18 cellular contexts compared by ENCODE assay signal in genomic region chr2:10289352-10289751, GRCh38.
"Had no signal": no experiment of that assay in that cellular context is flagged by ENCODE, and none has a peak within 500 bp of the region (broad histone marks: within the 10 kb centered on the region; RNA-seq: fewer than 3 reads in every experiment).

No MANE protein-coding gene starts in this region.

- H3K4me1 Mint-ChIP-seq: activated CD4-positive, alpha-beta T cell treated with anti-CD3 and anti-CD28 coated beads, Interleukin-2, amount 10 ng/mL, durations not matched to agents 7 days and 5 days; central memory CD8-positive, alpha-beta T cell had no signal

- H3K27me3 Mint-ChIP-seq: activated naive CD8-positive, alpha-beta T cell; central memory CD8-positive, alpha-beta T cell; memory B cell had no signal

- H3K9me3 Mint-ChIP-seq: activated T-cell treated with anti-CD3 and anti-CD28 coated beads, Interleukin-2, amount 50 U/mL, for 72 hours; central memory CD8-positive, alpha-beta T cell had no signal

- H3K27ac Mint-ChIP-seq: activated CD4-positive, alpha-beta T cell treated with anti-CD3 and anti-CD28 coated beads, Interleukin-2, amount 10 ng/mL, durations not matched to agents 7 days and 5 days; activated naive CD8-positive, alpha-beta T cell; activated T-cell treated with anti-CD3 and anti-CD28 coated beads, Interleukin-2, amount 50 U/mL, for 72 hours; memory B cell had no signal

- ATAC-seq: activated T-cell treated with anti-CD3 and anti-CD28 coated beads, Interleukin-2, amount 50 U/mL, for 72 hours; body of pancreas; left lung; naive thymus-derived CD4-positive, alpha-beta T cell had no signal

- H3K4me3 ChIP-seq: body of pancreas, coronary artery, left lung, mucosa of descending colon, tibial artery, vagina had no signal

- H3K27ac ChIP-seq: body of pancreas, coronary artery, left lung, tibial artery, vagina had no signal

- H3K9me3 ChIP-seq: body of pancreas, tibial artery, vagina had no signal

- H3K36me3 ChIP-seq: left lung, tibial artery, vagina had no signal

- H3K27me3 ChIP-seq: body of pancreas, left lung, tibial artery, vagina had no signal

- DNase-seq: activated CD4-positive, alpha-beta T cell treated with anti-CD3 and anti-CD28 coated beads, Interleukin-2, amount 10 ng/mL, durations not matched to agents 7 days and 5 days; activated CD8-positive, alpha-beta memory T cell treated with anti-CD3 and anti-CD28 coated beads, Interleukin-2, amount 50 U/mL, for 48 hours; activated gamma-delta T cell treated with Interleukin-2 at 50 U/mL for 16 hours; activated T-cell treated with anti-CD3 and anti-CD28 coated beads, Interleukin-2, amount 50 U/mL, for 72 hours; body of pancreas; hippocampal formation; kidney; left lung; naive thymus-derived CD4-positive, alpha-beta T cell; stimulated activated CD4-positive, alpha-beta T cell treated with anti-CD3 and anti-CD28 coated beads, Interleukin-4, amount 100 ng/mL, for 1 hour; stimulated activated naive CD4-positive, alpha-beta T cell; tibial artery had no signal

- H3K4me3 Mint-ChIP-seq: activated CD4-positive, alpha-beta T cell treated with anti-CD3 and anti-CD28 coated beads, Interleukin-2, amount 10 ng/mL, durations not matched to agents 7 days and 5 days; activated naive CD8-positive, alpha-beta T cell; activated T-cell treated with anti-CD3 and anti-CD28 coated beads, Interleukin-2, amount 50 U/mL, for 72 hours; central memory CD8-positive, alpha-beta T cell; memory B cell; naive thymus-derived CD4-positive, alpha-beta T cell had no signal
